2 cellular contexts compared by ENCODE assay signal in genomic region chr5:120132347-120132746, GRCh38.
TF ChIP-seq lines count a peak whose summit lies in the region.
"Not testable (repeated sequence)": the region's sequence is repeated elsewhere in the genome, so short reads cannot be mapped to it uniquely, and the experiment has no call there.

No MANE protein-coding gene starts in this region.

TF ChIP-seq in HEK293, 187 proteins besides CTCF, POLR2A, EP300 and RAD21:
- peak; percentile 66 for TF ChIP-seq SETDB1 (IDR thresholded peaks at IDR 0.05; ENCODE audit: insufficient read length, low read length)

TF ChIP-seq in HepG2, 621 proteins besides CTCF, POLR2A, EP300 and RAD21:
- peak; percentile 83 for TF ChIP-seq ZNF281 (CRISPR knock-in tag; IDR thresholded peaks at IDR 0.05; ENCODE audit: borderline replicate concordance)
- TF ChIP-seq FOXA1 (IDR thresholded peaks at IDR 0.05) = not testable (repeated sequence)
- peak; percentile 56 for TF ChIP-seq FOXA1 (CRISPR knock-in tag; IDR thresholded peaks at IDR 0.05)
- peak; percentile 31; the same call in 1 of the 2 replicates for TF ChIP-seq ARID5B (CRISPR knock-in tag; IDR thresholded peaks at IDR 0.05)
- TF ChIP-seq FOXA3 (CRISPR knock-in tag; IDR thresholded peaks at IDR 0.05) = peak; percentile 27; the same call in 1 of the 2 replicates
- peak; percentile 44; the same call in 1 of the 2 replicates for TF ChIP-seq FOSL2 (CRISPR knock-in tag; IDR thresholded peaks at IDR 0.05)
